2 cellular contexts compared by ENCODE assay signal in the genomic region with DNA sequence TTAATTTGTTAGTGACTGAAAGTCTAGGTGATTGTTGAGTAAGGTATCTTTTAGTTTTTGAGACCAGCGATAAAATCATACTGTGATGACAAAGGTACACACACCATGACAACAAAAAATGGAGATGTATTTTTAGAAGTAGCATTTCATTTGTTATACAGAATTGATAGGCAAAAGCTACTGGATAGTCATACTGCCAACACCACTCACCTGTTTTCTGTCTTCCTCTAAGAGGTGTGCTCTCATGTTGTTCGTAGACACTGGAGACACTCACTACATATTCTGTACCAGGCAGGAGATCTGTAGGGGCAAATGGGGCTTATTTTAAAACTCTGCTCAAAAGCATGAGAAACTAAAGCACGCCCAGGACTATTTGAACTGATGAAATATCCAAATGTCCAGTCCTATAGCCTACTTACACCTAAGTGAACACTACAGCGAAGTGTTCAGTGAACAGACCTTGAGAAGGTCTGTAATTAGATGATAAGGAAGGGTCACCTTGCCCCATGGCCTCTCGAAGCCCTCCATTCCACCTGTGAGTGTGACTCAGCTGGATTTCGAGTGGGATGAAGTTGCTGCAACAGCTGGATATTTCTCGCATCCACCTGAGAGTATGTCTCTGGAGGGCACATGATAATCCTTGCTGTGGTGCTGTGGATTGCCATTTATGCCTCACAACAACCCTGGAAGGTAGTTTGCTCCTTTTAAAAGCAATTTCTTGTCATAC.
TF ChIP-seq lines count a peak whose summit lies in the region.

No MANE protein-coding gene starts in this region.

TF ChIP-seq in HepG2, 621 proteins besides CTCF, POLR2A, EP300 and RAD21 (continues in another document):
- TF ChIP-seq, protein P1, sequence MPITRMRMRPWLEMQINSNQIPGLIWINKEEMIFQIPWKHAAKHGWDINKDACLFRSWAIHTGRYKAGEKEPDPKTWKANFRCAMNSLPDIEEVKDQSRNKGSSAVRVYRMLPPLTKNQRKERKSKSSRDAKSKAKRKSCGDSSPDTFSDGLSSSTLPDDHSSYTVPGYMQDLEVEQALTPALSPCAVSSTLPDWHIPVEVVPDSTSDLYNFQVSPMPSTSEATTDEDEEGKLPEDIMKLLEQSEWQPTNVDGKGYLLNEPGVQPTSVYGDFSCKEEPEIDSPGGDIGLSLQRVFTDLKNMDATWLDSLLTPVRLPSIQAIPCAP (CRISPR knock-in tag; IDR thresholded peaks at IDR 0.05; ENCODE audit: low read depth): no peak
- TF ChIP-seq ZNF781 (CRISPR knock-in tag; IDR thresholded peaks at IDR 0.05; ENCODE audit: borderline replicate concordance, not compliant biosample characterization): peak; percentile 24
- TF ChIP-seq SRSF4 (IDR thresholded peaks at IDR 0.05; ENCODE audit: low read depth, low read length, poor library complexity, severe bottlenecking): peak; percentile 75
- peak; percentile 33; the same call in 1 of the 2 replicates for TF ChIP-seq SALL1 (CRISPR knock-in tag; IDR thresholded peaks at IDR 0.05)
- no peak for TF ChIP-seq ZNF34 (CRISPR knock-in tag; IDR thresholded peaks at IDR 0.05; ENCODE audit: borderline replicate concordance)
- TF ChIP-seq ZNF615 (CRISPR knock-in tag; IDR thresholded peaks at IDR 0.05; ENCODE audit: borderline replicate concordance): 0 out of 2 replicates have a peak, but pooled peaks have one; percentile 31
- TF ChIP-seq ZMYM2 (CRISPR knock-in tag; IDR thresholded peaks at IDR 0.05): no peak
- TF ChIP-seq GTF2F1 (IDR thresholded peaks at IDR 0.05; ENCODE audit: low read length): no peak
- TF ChIP-seq PCBP2 (optimal IDR thresholded peaks at IDR 0.05; ENCODE audit: low read depth, low read length, poor library complexity, severe bottlenecking): no peak
- peak; percentile 73; the same call in 1 of the 2 replicates for TF ChIP-seq POLR2AphosphoS2 (IDR thresholded peaks at IDR 0.05; ENCODE audit: low read depth, low read length)
- TF ChIP-seq, protein P2, sequence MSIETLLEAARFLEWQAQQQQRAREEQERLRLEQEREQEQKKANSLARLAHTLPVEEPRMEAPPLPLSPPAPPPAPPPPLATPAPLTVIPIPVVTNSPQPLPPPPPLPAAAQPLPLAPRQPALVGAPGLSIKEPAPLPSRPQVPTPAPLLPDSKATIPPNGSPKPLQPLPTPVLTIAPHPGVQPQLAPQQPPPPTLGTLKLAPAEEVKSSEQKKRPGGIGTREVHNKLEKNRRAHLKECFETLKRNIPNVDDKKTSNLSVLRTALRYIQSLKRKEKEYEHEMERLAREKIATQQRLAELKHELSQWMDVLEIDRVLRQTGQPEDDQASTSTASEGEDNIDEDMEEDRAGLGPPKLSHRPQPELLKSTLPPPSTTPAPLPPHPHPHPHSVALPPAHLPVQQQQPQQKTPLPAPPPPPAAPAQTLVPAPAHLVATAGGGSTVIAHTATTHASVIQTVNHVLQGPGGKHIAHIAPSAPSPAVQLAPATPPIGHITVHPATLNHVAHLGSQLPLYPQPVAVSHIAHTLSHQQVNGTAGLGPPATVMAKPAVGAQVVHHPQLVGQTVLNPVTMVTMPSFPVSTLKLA (IDR thresholded peaks at IDR 0.05): no peak
- TF ChIP-seq, protein P3, sequence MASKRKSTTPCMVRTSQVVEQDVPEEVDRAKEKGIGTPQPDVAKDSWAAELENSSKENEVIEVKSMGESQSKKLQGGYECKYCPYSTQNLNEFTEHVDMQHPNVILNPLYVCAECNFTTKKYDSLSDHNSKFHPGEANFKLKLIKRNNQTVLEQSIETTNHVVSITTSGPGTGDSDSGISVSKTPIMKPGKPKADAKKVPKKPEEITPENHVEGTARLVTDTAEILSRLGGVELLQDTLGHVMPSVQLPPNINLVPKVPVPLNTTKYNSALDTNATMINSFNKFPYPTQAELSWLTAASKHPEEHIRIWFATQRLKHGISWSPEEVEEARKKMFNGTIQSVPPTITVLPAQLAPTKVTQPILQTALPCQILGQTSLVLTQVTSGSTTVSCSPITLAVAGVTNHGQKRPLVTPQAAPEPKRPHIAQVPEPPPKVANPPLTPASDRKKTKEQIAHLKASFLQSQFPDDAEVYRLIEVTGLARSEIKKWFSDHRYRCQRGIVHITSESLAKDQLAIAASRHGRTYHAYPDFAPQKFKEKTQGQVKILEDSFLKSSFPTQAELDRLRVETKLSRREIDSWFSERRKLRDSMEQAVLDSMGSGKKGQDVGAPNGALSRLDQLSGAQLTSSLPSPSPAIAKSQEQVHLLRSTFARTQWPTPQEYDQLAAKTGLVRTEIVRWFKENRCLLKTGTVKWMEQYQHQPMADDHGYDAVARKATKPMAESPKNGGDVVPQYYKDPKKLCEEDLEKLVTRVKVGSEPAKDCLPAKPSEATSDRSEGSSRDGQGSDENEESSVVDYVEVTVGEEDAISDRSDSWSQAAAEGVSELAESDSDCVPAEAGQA (IDR thresholded peaks at IDR 0.05; ENCODE audit: low read depth): no peak
- TF ChIP-seq, protein P3 (CRISPR knock-in tag; IDR thresholded peaks at IDR 0.05; ENCODE audit: borderline replicate concordance): no peak
- no peak for TF ChIP-seq MIER3 (CRISPR knock-in tag; IDR thresholded peaks at IDR 0.05; ENCODE audit: borderline replicate concordance)
- no peak for TF ChIP-seq DNMT1 (CRISPR knock-in tag; IDR thresholded peaks at IDR 0.05)
- TF ChIP-seq, protein P4, sequence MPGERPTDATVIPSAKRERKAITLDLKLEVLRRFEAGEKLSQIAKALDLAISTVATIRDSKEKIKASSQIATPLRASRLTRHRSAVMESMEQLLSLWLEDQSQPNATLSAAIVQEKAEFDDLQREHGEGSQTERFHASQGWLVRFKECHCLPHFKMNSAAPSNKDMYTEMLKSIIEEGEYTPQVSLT (CRISPR knock-in tag; IDR thresholded peaks at IDR 0.05; ENCODE audit: borderline replicate concordance, low read depth): no peak
- TF ChIP-seq ZNF567 (CRISPR knock-in tag; IDR thresholded peaks at IDR 0.05; ENCODE audit: borderline replicate concordance): no peak
- no peak for TF ChIP-seq HNRNPL (IDR thresholded peaks at IDR 0.05; ENCODE audit: low read depth, low read length)
- TF ChIP-seq NFRKB (IDR thresholded peaks at IDR 0.05): no peak
- peak; percentile 83 for TF ChIP-seq AGO2 (optimal IDR thresholded peaks at IDR 0.05; ENCODE audit: low read depth, low read length)
- peak; percentile 100 for TF ChIP-seq RBM22 (optimal IDR thresholded peaks at IDR 0.05; ENCODE audit: low read length)
- TF ChIP-seq MEIS2 (CRISPR knock-in tag; IDR thresholded peaks at IDR 0.05): no peak
- TF ChIP-seq MLLT10 (CRISPR knock-in tag; IDR thresholded peaks at IDR 0.05): no peak

TF ChIP-seq in K562, 482 proteins besides CTCF, POLR2A, EP300 and RAD21 (continues in another document):
- TF ChIP-seq SREBF2 (CRISPR knock-in tag; IDR thresholded peaks at IDR 0.05): no peak
- no peak for TF ChIP-seq CC2D1A (IDR thresholded peaks at IDR 0.05)
- TF ChIP-seq RBM25 (IDR thresholded peaks at IDR 0.05; ENCODE audit: low read depth, low read length, severe bottlenecking): no peak
- TF ChIP-seq U2AF1 (optimal IDR thresholded peaks at IDR 0.05; ENCODE audit: low read depth, low read length): no peak
- TF ChIP-seq LCOR (CRISPR knock-in tag; IDR thresholded peaks at IDR 0.05): no peak
- TF ChIP-seq CBFA2T2 (conservative IDR thresholded peaks at IDR 0.05): peak; percentile 72
- no peak for TF ChIP-seq DACH1 (IDR thresholded peaks at IDR 0.05; ENCODE audit: partially characterized antibody)
- no peak for TF ChIP-seq SRSF3 (IDR thresholded peaks at IDR 0.05; ENCODE audit: insufficient read depth, low read length)
- TF ChIP-seq, protein P5, sequence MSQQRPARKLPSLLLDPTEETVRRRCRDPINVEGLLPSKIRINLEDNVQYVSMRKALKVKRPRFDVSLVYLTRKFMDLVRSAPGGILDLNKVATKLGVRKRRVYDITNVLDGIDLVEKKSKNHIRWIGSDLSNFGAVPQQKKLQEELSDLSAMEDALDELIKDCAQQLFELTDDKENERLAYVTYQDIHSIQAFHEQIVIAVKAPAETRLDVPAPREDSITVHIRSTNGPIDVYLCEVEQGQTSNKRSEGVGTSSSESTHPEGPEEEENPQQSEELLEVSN (IDR thresholded peaks at IDR 0.05; ENCODE audit: borderline replicate concordance in 1 of 2, extremely low read depth in 1 of 2, insufficient read depth in 1 of 2, insufficient read length in 1 of 2, low read depth in 1 of 2, low read length in 1 of 2, poor library complexity in 1 of 2, severe bottlenecking in 1 of 2): no peak
- TF ChIP-seq NR3C1 (CRISPR knock-in tag; IDR thresholded peaks at IDR 0.05): no peak
- no peak for TF ChIP-seq MEF2A (IDR thresholded peaks at IDR 0.05; ENCODE audit: control insufficient read depth, low read depth, low read length)
- TF ChIP-seq, protein P6, sequence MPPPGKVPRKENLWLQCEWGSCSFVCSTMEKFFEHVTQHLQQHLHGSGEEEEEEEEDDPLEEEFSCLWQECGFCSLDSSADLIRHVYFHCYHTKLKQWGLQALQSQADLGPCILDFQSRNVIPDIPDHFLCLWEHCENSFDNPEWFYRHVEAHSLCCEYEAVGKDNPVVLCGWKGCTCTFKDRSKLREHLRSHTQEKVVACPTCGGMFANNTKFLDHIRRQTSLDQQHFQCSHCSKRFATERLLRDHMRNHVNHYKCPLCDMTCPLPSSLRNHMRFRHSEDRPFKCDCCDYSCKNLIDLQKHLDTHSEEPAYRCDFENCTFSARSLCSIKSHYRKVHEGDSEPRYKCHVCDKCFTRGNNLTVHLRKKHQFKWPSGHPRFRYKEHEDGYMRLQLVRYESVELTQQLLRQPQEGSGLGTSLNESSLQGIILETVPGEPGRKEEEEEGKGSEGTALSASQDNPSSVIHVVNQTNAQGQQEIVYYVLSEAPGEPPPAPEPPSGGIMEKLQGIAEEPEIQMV (tag; conservative IDR thresholded peaks at IDR 0.05; ENCODE audit: low read depth): no peak
- no peak for TF ChIP-seq ZNF507 (tag; conservative IDR thresholded peaks at IDR 0.05)
- no peak for TF ChIP-seq ETV5 (CRISPR knock-in tag; IDR thresholded peaks at IDR 0.05; ENCODE audit: low read depth)
- TF ChIP-seq ZNF551 (CRISPR knock-in tag; IDR thresholded peaks at IDR 0.05): no peak
- no peak for TF ChIP-seq TAF15 (IDR thresholded peaks at IDR 0.05; ENCODE audit: low read depth, low read length)
- TF ChIP-seq TCFL5 (CRISPR knock-in tag; conservative IDR thresholded peaks at IDR 0.05): no peak
- TF ChIP-seq, protein P7, sequence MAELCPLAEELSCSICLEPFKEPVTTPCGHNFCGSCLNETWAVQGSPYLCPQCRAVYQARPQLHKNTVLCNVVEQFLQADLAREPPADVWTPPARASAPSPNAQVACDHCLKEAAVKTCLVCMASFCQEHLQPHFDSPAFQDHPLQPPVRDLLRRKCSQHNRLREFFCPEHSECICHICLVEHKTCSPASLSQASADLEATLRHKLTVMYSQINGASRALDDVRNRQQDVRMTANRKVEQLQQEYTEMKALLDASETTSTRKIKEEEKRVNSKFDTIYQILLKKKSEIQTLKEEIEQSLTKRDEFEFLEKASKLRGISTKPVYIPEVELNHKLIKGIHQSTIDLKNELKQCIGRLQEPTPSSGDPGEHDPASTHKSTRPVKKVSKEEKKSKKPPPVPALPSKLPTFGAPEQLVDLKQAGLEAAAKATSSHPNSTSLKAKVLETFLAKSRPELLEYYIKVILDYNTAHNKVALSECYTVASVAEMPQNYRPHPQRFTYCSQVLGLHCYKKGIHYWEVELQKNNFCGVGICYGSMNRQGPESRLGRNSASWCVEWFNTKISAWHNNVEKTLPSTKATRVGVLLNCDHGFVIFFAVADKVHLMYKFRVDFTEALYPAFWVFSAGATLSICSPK (IDR thresholded peaks at IDR 0.05; ENCODE audit: borderline replicate concordance): no peak
- 0 out of 2 replicates have a peak, but pooled peaks have one; percentile 26 for TF ChIP-seq DPF2 (IDR thresholded peaks at IDR 0.05)
- peak; percentile 82 for TF ChIP-seq CBFA2T3 (IDR thresholded peaks at IDR 0.05)
- no peak for TF ChIP-seq XRCC5 (IDR thresholded peaks at IDR 0.05; ENCODE audit: low read depth, low read length)
- TF ChIP-seq C11orf30 (IDR thresholded peaks at IDR 0.05; ENCODE audit: low read depth): peak; percentile 40; the same call in 1 of the 2 replicates
- TF ChIP-seq, protein P8, sequence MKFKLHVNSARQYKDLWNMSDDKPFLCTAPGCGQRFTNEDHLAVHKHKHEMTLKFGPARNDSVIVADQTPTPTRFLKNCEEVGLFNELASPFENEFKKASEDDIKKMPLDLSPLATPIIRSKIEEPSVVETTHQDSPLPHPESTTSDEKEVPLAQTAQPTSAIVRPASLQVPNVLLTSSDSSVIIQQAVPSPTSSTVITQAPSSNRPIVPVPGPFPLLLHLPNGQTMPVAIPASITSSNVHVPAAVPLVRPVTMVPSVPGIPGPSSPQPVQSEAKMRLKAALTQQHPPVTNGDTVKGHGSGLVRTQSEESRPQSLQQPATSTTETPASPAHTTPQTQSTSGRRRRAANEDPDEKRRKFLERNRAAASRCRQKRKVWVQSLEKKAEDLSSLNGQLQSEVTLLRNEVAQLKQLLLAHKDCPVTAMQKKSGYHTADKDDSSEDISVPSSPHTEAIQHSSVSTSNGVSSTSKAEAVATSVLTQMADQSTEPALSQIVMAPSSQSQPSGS (CRISPR knock-in tag; IDR thresholded peaks at IDR 0.05): no peak
- TF ChIP-seq KDM5B (IDR thresholded peaks at IDR 0.05; ENCODE audit: insufficient replicate concordance, low read depth, low read length): no peak
- TF ChIP-seq ZNF316 (IDR thresholded peaks at IDR 0.05): peak; percentile 51; the same call in 1 of the 2 replicates
- TF ChIP-seq LARP7 (IDR thresholded peaks at IDR 0.05): no peak
- TF ChIP-seq CBFB (CRISPR knock-in tag; IDR thresholded peaks at IDR 0.05): no peak
- TF ChIP-seq OTX1 (CRISPR knock-in tag; IDR thresholded peaks at IDR 0.05): no peak
- TF ChIP-seq SNRNP70 (optimal IDR thresholded peaks at IDR 0.05; ENCODE audit: low read depth, low read length): no peak
- TF ChIP-seq PRPF4 (IDR thresholded peaks at IDR 0.05; ENCODE audit: insufficient read depth, low read depth, low read length, poor library complexity, severe bottlenecking): no peak
- no peak for TF ChIP-seq NFRKB (IDR thresholded peaks at IDR 0.05; ENCODE audit: low read depth)
- TF ChIP-seq, protein P9, sequence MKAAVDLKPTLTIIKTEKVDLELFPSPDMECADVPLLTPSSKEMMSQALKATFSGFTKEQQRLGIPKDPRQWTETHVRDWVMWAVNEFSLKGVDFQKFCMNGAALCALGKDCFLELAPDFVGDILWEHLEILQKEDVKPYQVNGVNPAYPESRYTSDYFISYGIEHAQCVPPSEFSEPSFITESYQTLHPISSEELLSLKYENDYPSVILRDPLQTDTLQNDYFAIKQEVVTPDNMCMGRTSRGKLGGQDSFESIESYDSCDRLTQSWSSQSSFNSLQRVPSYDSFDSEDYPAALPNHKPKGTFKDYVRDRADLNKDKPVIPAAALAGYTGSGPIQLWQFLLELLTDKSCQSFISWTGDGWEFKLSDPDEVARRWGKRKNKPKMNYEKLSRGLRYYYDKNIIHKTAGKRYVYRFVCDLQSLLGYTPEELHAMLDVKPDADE (conservative IDR thresholded peaks at IDR 0.05; ENCODE audit: control insufficient read depth, low read depth, low read length): no peak
- no peak for TF ChIP-seq GATAD2B (IDR thresholded peaks at IDR 0.05; ENCODE audit: borderline replicate concordance)
